ENCODE assay signal across 7 cellular contexts in the genomic region with DNA sequence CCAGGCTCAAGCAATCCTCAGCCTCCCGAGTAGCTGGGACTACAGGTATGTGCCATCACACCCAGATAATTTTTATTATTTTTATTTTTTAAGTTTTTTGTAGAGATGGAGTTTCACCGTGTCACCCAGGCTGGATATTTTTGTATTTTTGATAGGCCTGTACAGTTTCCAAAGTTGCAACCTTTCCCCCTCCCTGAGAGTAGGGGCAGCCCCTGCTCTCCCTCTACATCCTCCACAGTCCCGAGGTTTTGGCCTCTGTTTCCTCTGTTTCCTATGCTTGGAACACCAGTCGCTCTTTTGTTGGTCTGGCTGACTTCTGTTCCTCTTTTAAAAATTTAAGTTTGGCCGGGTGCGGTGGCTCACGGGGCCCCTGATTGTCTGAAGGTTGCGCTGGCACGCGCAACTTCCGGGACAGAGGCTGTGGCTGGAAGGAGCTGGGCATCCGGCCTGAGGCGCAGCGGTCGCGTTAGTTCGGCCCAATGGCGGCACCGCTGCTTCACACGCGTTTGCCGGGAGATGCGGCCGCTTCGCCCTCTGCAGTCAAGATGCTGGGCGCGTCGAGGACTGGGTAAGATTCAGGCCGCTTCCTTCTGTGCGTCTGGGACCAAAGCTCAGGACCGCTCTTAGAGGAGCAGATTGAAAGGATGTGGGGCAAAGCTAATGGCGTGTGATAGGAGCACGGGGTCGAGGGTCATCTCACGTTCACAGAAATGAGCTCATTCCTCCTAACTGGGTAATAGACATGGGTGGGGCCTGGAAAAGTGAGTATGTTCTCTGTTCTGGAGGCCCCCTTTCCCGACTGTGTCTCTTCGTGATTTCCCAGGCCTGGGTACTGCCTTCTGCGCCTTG.
A peak's percentile ranks its signal among the peaks of the same experiment; 100 is the strongest.
DNase-seq lines count a peak whose midpoint lies in the region; ATAC-seq and TF ChIP-seq lines count a peak whose summit lies in the region.
"Not testable (repeated sequence)": the region's sequence is repeated elsewhere in the genome, so short reads cannot be mapped to it uniquely, and the experiment has no call there.

No MANE protein-coding gene starts in this region.

- H3K9ac ChIP-seq in OCI-LY3 (ENCODE audit: low read length): peak overlapping the region; percentile 69
- H3K9ac ChIP-seq in smooth muscle cell (ENCODE audit: low read depth): not testable (repeated sequence)

- not testable (repeated sequence) for H3K4me1 ChIP-seq in OCI-LY3 (ENCODE audit: low read length); smooth muscle cell (ENCODE audit: low read depth)

- peak overlapping the region; percentile 84; the same call in 1 of the 2 replicates for H2AFZ ChIP-seq in OCI-LY3 (ENCODE audit: low read depth, low read length)
- H2AFZ ChIP-seq in smooth muscle cell (ENCODE audit: low read depth): not testable (repeated sequence)

- not testable (repeated sequence) for H3F3A ChIP-seq in smooth muscle cell (ENCODE audit: low read depth)

- peak overlapping the region; percentile 77 for H3K4me3 ChIP-seq in OCI-LY3 (ENCODE audit: low read length)
- peak overlapping the region; percentile 35 for H3K4me3 ChIP-seq in smooth muscle cell

- H3K27me3 ChIP-seq in OCI-LY3 (ENCODE audit: low read depth, low read length); smooth muscle cell (ENCODE audit: low read depth): not testable (repeated sequence)

- TF ChIP-seq CTCF in OCI-LY3 (IDR thresholded peaks at IDR 0.05; ENCODE audit: low read depth, low read length); smooth muscle cell (IDR thresholded peaks at IDR 0.05; ENCODE audit: borderline replicate concordance, insufficient read depth, poor library complexity, severe bottlenecking): not testable (repeated sequence)

- H4K20me1 ChIP-seq in OCI-LY3 (ENCODE audit: insufficient read depth, low read length); smooth muscle cell (ENCODE audit: low read depth): not testable (repeated sequence)

- H3K4me2 ChIP-seq in OCI-LY3 (ENCODE audit: low read length): peak overlapping the region; percentile 56
- not testable (repeated sequence) for H3K4me2 ChIP-seq in smooth muscle cell

- not testable (repeated sequence) for H3K79me2 ChIP-seq in OCI-LY3 (ENCODE audit: low read length); smooth muscle cell (ENCODE audit: low read depth)

- not testable (repeated sequence) for H3K36me3 ChIP-seq in OCI-LY3 (replicated peaks; ENCODE audit: low read depth, low read length); smooth muscle cell (ENCODE audit: low read depth)

- not testable (repeated sequence) for H3K9me3 ChIP-seq in OCI-LY3 (ENCODE audit: insufficient read depth, low read length); smooth muscle cell (replicated peaks; ENCODE audit: low read depth)

- ATAC-seq in GM18861 (IDR thresholded peaks at IDR 0.05; ENCODE audit: unreplicated experiment): peak; percentile 67
- ATAC-seq in HG02840 (IDR thresholded peaks at IDR 0.05; ENCODE audit: low FRiP score, unreplicated experiment): peak; percentile 81
- peak; percentile 81 for ATAC-seq in left lobe of liver

- peak; percentile 4 for DNase-seq in activated CD8-positive, alpha-beta memory T cell treated with anti-CD3 and anti-CD28 coated beads, Interleukin-2, amount 50 U/mL, for 1 hour (ENCODE audit: extremely low read depth)
- peak; percentile 77 for DNase-seq in dermis blood vessel endothelial cell
- DNase-seq in left lobe of liver (ENCODE audit: low spot score): peak; percentile 54
- DNase-seq in smooth muscle cell (lab: John Stamatoyannopoulos, UW; ENCODE audit: unreplicated experiment): not testable (repeated sequence)

- WGBS in smooth muscle cell (ENCODE audit: low lambda C conversion rate): 63% methylated on average over 38 of the region's 38 CpGs

- peak overlapping the region; percentile 35; the same call in 1 of the 2 replicates for H3K27ac ChIP-seq in OCI-LY3 (ENCODE audit: low read length)
- not testable (repeated sequence) for H3K27ac ChIP-seq in smooth muscle cell (ENCODE audit: low read depth)
